In the genomic region with DNA sequence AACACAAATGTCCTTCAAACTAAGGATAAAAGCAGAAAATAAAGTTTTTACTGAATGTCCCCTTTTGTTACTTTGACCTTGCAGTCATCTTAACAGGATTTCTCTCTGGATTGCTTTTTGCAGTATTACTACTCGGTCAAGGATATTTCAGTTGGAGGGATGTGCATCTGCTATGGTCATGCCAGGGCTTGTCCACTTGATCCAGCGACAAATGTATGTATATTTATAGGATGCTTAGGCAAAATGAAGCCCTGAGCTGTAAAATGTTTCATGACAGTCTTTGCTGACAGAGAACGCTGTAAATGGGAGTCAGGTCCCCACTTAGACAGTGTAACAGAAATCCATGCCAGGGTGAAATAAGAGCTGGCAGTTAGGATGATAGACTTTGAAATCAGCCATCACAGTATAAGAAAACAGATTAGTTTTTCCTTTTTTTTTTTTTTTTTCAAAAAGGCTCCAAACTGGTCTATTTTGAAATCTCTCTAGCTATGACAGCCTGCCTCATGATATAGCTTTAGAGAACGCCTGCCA, we compare ENCODE assay signal across 17 cellular contexts.
DNase-seq lines count a peak whose midpoint lies in the region; ATAC-seq, FAIRE-seq and TF ChIP-seq lines count a peak whose summit lies in the region.
"Had no signal": no experiment of that assay in that cellular context is flagged by ENCODE, and none has a peak within 500 bp of the region (broad histone marks: within the 10 kb centered on the region; RNA-seq: fewer than 3 reads in every experiment).

No MANE protein-coding gene starts in this region.

- intact Hi-C loops in left ventricle myocardium inferior (cut with micrococcal nuclease) (no loop called here), Right ventricle myocardium inferior (cut with DNase I) (no loop called here), testis (cut with DNase I; ENCODE audit: low total_unique reads) (no loop called here)

- TF ChIP-seq CTCF in left ventricle myocardium inferior (IDR thresholded peaks at IDR 0.05; ENCODE audit: borderline replicate concordance): no peak
- no peak for TF ChIP-seq CTCF in keratinocyte (optimal IDR thresholded peaks at IDR 0.05 in 1 of 3, IDR thresholded peaks at IDR 0.05 in 1 of 3, conservative IDR thresholded peaks at IDR 0.05 in 1 of 3; ENCODE audit: extremely low read depth in 1 of 3, insufficient read depth in 2 of 3, low read length in 3 of 3)
- no peak for TF ChIP-seq CTCF in testis (IDR thresholded peaks at IDR 0.05)

- H3K9me3 ChIP-seq in left ventricle myocardium inferior (replicated peaks) (no peaks in the 10 kb centered on the region), keratinocyte (ENCODE audit: control insufficient read depth, low read depth, low read length) (no peaks in the 10 kb centered on the region), testis (no peaks in the 10 kb centered on the region)

- H3K27me3 ChIP-seq in left ventricle myocardium inferior (ENCODE audit: low read depth): no peaks in the 10 kb centered on the region
- H3K27me3 ChIP-seq in keratinocyte (ENCODE audit: control insufficient read depth, extremely low read depth, insufficient read depth, low read length): no peaks in the 10 kb centered on the region
- H3K27me3 ChIP-seq in testis: no peaks in the 10 kb centered on the region

- dilution Hi-C loops in keratinocyte (cut with MboI; ENCODE audit: extremely low pct_ligation_motif_present, low sequenced_read_pairs): no loop called here

- H3K79me2 ChIP-seq in keratinocyte (ENCODE audit: control insufficient read depth, insufficient read depth, low read length): no peaks in the 10 kb centered on the region

- H3K36me3 ChIP-seq in left ventricle myocardium inferior: peaks cover 68% of the 10 kb centered on the region
- H3K36me3 ChIP-seq in keratinocyte (ENCODE audit: control insufficient read depth in 2 of 2, extremely low read depth in 1 of 2, insufficient read depth in 2 of 2, low read length in 2 of 2): no peaks in the 10 kb centered on the region
- no peaks in the 10 kb centered on the region for H3K36me3 ChIP-seq in testis (ENCODE audit: low read depth, missing control alignments)

- H3K4me3 ChIP-seq in left ventricle myocardium inferior: no peak overlapping the region
- no peak overlapping the region for H3K4me3 ChIP-seq in keratinocyte (ENCODE audit: control insufficient read depth in 2 of 3, extremely low read depth in 1 of 3, insufficient read depth in 2 of 3, low read depth in 1 of 3, low read length in 3 of 3)
- no peak overlapping the region for H3K4me3 ChIP-seq in testis
- H3K4me3 ChIP-seq: GM23248 had no signal

- no peak overlapping the region for H3K27ac Mint-ChIP-seq in T-helper 2 cell treated with Interferon-gamma antibody and Interleukin-4, amounts not matched to agents 5 μg/mL and 100 μg/mL, for 36 hours

- no peak overlapping the region for H3K4me2 ChIP-seq in keratinocyte (ENCODE audit: control insufficient read depth, extremely low read depth, insufficient read depth, low read depth, low read length)
- H3K4me2 ChIP-seq: KMS-11 had no signal

- peak overlapping the region; percentile 59 for H2AFZ ChIP-seq in keratinocyte (ENCODE audit: control insufficient read depth, low read length)
- H2AFZ ChIP-seq: GM23248 had no signal

- 63 to 78% methylated on average over 4 of the region's 4 CpGs for WGBS in testis, 2 donors

- ATAC-seq in Right ventricle myocardium inferior (no peak), HG02840 (IDR thresholded peaks at IDR 0.05; ENCODE audit: low FRiP score, unreplicated experiment) (no peak)
- ATAC-seq: SK-N-SH treated with all-trans-retinoic acid at 6 μM for 48 hours had no signal

- peak; percentile 57 for FAIRE-seq in keratinocyte (lab: Jason Lieb, UNC)
- FAIRE-seq: GM12892, RCC 7860 had no signal

- H3K9me3 Mint-ChIP-seq in T-helper 2 cell treated with Interferon-gamma antibody and Interleukin-4, amounts not matched to agents 5 μg/mL and 100 μg/mL, for 36 hours: no peaks in the 10 kb centered on the region

- H3K9me1 ChIP-seq in keratinocyte (ENCODE audit: control insufficient read depth, extremely low read depth, insufficient read depth, low read length): no peaks in the 10 kb centered on the region

- no peak for TF ChIP-seq POLR2A in testis (IDR thresholded peaks at IDR 0.05)

- H3K27me3 Mint-ChIP-seq in T-helper 2 cell treated with Interferon-gamma antibody and Interleukin-4, amounts not matched to agents 5 μg/mL and 100 μg/mL, for 36 hours (ENCODE audit: low read depth): no peaks in the 10 kb centered on the region

- H3K36me3 Mint-ChIP-seq in T-helper 2 cell treated with Interferon-gamma antibody and Interleukin-4, amounts not matched to agents 5 μg/mL and 100 μg/mL, for 36 hours (ENCODE audit: low read depth): no peaks in the 10 kb centered on the region

- H3K4me1 Mint-ChIP-seq in T-helper 2 cell treated with Interferon-gamma antibody and Interleukin-4, amounts not matched to agents 5 μg/mL and 100 μg/mL, for 36 hours (ENCODE audit: low read depth): no peaks in the 10 kb centered on the region

- no peaks in the 10 kb centered on the region for H4K20me1 ChIP-seq in keratinocyte (ENCODE audit: control insufficient read depth, extremely low read depth, insufficient read depth, low read length)

- peaks cover 16% of the 10 kb centered on the region for H3K4me1 ChIP-seq in left ventricle myocardium inferior
- H3K4me1 ChIP-seq in keratinocyte (ENCODE audit: control insufficient read depth, extremely low read depth, insufficient read depth, low read length): peaks cover 3% of the 10 kb centered on the region
- H3K4me1 ChIP-seq in testis: no peaks in the 10 kb centered on the region

- DNase-seq in left ventricle myocardium inferior (no peak), Right ventricle myocardium inferior (ENCODE audit: missing footprints) (no peak), NCI-H526 treated with DMSO at 0.1 percent for 48 hours (lab: John Stamatoyannopoulos, UW) (peak; percentile 89), keratinocyte (ENCODE audit: low read depth, low spot score) (no peak), testis (no peak)
- no peak for DNase-seq in T-helper 2 cell treated with Interferon-gamma antibody and Interleukin-4, amounts not matched to agents 5 μg/mL and 100 μg/mL, for 36 hours (ENCODE audit: low spot score)
- DNase-seq: C1 segment of cervical spinal cord, DMS 273 treated with DMSO at 0.1 percent for 48 hours, GF-D8, GM23248, NCI-H1092, NCI-H2029 treated with DMSO at 0.1 percent for 48 hours had no signal

- H3K4me3 Mint-ChIP-seq in T-helper 2 cell treated with Interferon-gamma antibody and Interleukin-4, amounts not matched to agents 5 μg/mL and 100 μg/mL, for 36 hours: no peak overlapping the region

- H3K9ac ChIP-seq in keratinocyte (ENCODE audit: control insufficient read depth, extremely low read depth, insufficient read depth, low read length): no peak overlapping the region
- H3K9ac ChIP-seq: GM23248, KMS-11 had no signal

- H3K27ac ChIP-seq in left ventricle myocardium inferior (replicated peaks): peak overlapping the region; percentile 85
- no peak overlapping the region for H3K27ac ChIP-seq in keratinocyte (ENCODE audit: control insufficient read depth, insufficient read depth, low read length)
- H3K27ac ChIP-seq in testis: peak overlapping the region in 1 of 2 donors; percentile 55
- H3K27ac ChIP-seq: GM23248, KMS-11 had no signal
